7 cellular contexts compared by ENCODE assay signal in genomic region chr2:64328415-64328722, GRCh38.
DNase-seq lines count a peak whose midpoint lies in the region; ATAC-seq and TF ChIP-seq lines count a peak whose summit lies in the region.

No MANE protein-coding gene starts in this region.

- peak overlapping the region; percentile 12; the same call in 1 of the 2 replicates for H3K4me3 ChIP-seq in GM12865 (ENCODE audit: low read depth, low read length)
- H3K4me3 ChIP-seq in OCI-LY3 (ENCODE audit: low read length), result no peak overlapping the region
- H3K4me3 ChIP-seq in right atrium auricular region, result no peak overlapping the region
- no peak overlapping the region for H3K4me3 ChIP-seq in smooth muscle cell

- H3K27me3 ChIP-seq in OCI-LY3 (ENCODE audit: low read depth, low read length) (peaks cover 29% of the 10 kb centered on the region; the same call in 1 of the 2 replicates), right atrium auricular region (no peaks in the 10 kb centered on the region), smooth muscle cell (ENCODE audit: low read depth) (no peaks in the 10 kb centered on the region)

- TF ChIP-seq CTCF in GM12865 (IDR thresholded peaks at IDR 0.05; ENCODE audit: insufficient read depth, low read depth, low read length, missing control alignments), result no peak
- no peak for TF ChIP-seq CTCF in OCI-LY3 (IDR thresholded peaks at IDR 0.05; ENCODE audit: low read depth, low read length)
- TF ChIP-seq CTCF in right atrium auricular region (IDR thresholded peaks at IDR 0.05), result no peak
- TF ChIP-seq CTCF in smooth muscle cell (IDR thresholded peaks at IDR 0.05; ENCODE audit: borderline replicate concordance, insufficient read depth, poor library complexity, severe bottlenecking), result no peak
- TF ChIP-seq CTCF in Calu3 (IDR thresholded peaks at IDR 0.05; ENCODE audit: unreplicated experiment), result no peak

- H3K4me1 Mint-ChIP-seq in Calu3 (ENCODE audit: low read depth, unreplicated experiment), result peaks cover 21% of the 10 kb centered on the region

- intact Hi-C loops in Calu3 (cut with micrococcal nuclease; ENCODE audit: unreplicated experiment), result loop anchor here (5.0 kb wide), 1 partner anchor 186 kb away; the partner anchor contains the start of gene PELI1

- H3K27ac Mint-ChIP-seq in Calu3 (ENCODE audit: unreplicated experiment), result no peak overlapping the region

- no peaks in the 10 kb centered on the region for H3K9me3 ChIP-seq in OCI-LY3 (ENCODE audit: insufficient read depth, low read length)
- H3K9me3 ChIP-seq in right atrium auricular region, result no peaks in the 10 kb centered on the region
- no peaks in the 10 kb centered on the region for H3K9me3 ChIP-seq in smooth muscle cell (replicated peaks; ENCODE audit: low read depth)

- H3K9ac ChIP-seq in OCI-LY3 (ENCODE audit: low read length) (no peak overlapping the region), smooth muscle cell (ENCODE audit: low read depth) (no peak overlapping the region)

- H3K4me1 ChIP-seq in OCI-LY3 (ENCODE audit: low read length) (peaks cover 35% of the 10 kb centered on the region), right atrium auricular region (peaks cover 0 to 27% of the 10 kb centered on the region in 2 donors), smooth muscle cell (ENCODE audit: low read depth) (peaks cover 18% of the 10 kb centered on the region)

- H3K36me3 Mint-ChIP-seq in Calu3 (ENCODE audit: insufficient read depth, unreplicated experiment), result no peaks in the 10 kb centered on the region

- 49% methylated on average over 8 of the region's 8 CpGs for WGBS in smooth muscle cell (ENCODE audit: low lambda C conversion rate)

- H3K36me3 ChIP-seq in OCI-LY3 (replicated peaks; ENCODE audit: low read depth, low read length), result no peaks in the 10 kb centered on the region
- no peaks in the 10 kb centered on the region for H3K36me3 ChIP-seq in right atrium auricular region
- H3K36me3 ChIP-seq in smooth muscle cell (ENCODE audit: low read depth), result no peaks in the 10 kb centered on the region

- H3K79me2 ChIP-seq in OCI-LY3 (ENCODE audit: low read length) (no peaks in the 10 kb centered on the region), smooth muscle cell (ENCODE audit: low read depth) (no peaks in the 10 kb centered on the region)

- H3F3A ChIP-seq in smooth muscle cell (ENCODE audit: low read depth), result no peaks in the 10 kb centered on the region

- no peak overlapping the region for H3K27ac ChIP-seq in OCI-LY3 (ENCODE audit: low read length)
- peak overlapping the region; percentile 54 to 58 for H3K27ac ChIP-seq in right atrium auricular region
- H3K27ac ChIP-seq in smooth muscle cell (ENCODE audit: low read depth), result no peak overlapping the region

- no peak overlapping the region for H3K4me3 Mint-ChIP-seq in Calu3 (ENCODE audit: low read depth, unreplicated experiment)

- H3K27me3 Mint-ChIP-seq in Calu3 (ENCODE audit: unreplicated experiment), result no peaks in the 10 kb centered on the region

- peak overlapping the region; percentile 85; the same call in 1 of the 2 replicates for H3K4me2 ChIP-seq in OCI-LY3 (ENCODE audit: low read length)
- no peak overlapping the region for H3K4me2 ChIP-seq in smooth muscle cell

- ATAC-seq in HG02623 (IDR thresholded peaks at IDR 0.05; ENCODE audit: unreplicated experiment), result no peak

- peak; percentile 66 for DNase-seq in GM12865 (ENCODE audit: low read depth)
- peak; percentile 53 for DNase-seq in right atrium auricular region (ENCODE audit: low spot score)
- no peak for DNase-seq in smooth muscle cell (lab: John Stamatoyannopoulos, UW; ENCODE audit: unreplicated experiment)
- DNase-seq in SIG-M5 (lab: John Stamatoyannopoulos, UW), result no peak
- no peak for DNase-seq in Calu3

- CTCF ChIA-PET in Calu3 (lab: Charles Lee), result interaction anchor here (0.8 to 3.4 kb wide), 7 partner anchors 13 to 279 kb away, joined by 3 to 99 read pairs (median 3); no protein-coding TSS in a partner anchor

- BruUV-seq in Calu3 (replicated peaks; lab: Mats Ljungman, UMichigan), result no TSS peak

- H4K20me1 ChIP-seq in OCI-LY3 (ENCODE audit: insufficient read depth, low read length), result 0 out of 2 replicates have a peak, but pooled peaks cover 3% of the 10 kb centered on the region
- H4K20me1 ChIP-seq in smooth muscle cell (ENCODE audit: low read depth), result no peaks in the 10 kb centered on the region

- H2AFZ ChIP-seq in OCI-LY3 (ENCODE audit: low read depth, low read length) (no peak overlapping the region), smooth muscle cell (ENCODE audit: low read depth) (peak overlapping the region; percentile 42)

- H3K9me3 Mint-ChIP-seq in Calu3 (ENCODE audit: low read depth, unreplicated experiment), result no peaks in the 10 kb centered on the region

Comparison
In these comparisons a context has a peak if more than half of its experiments do, and no peak if none do; other contexts are left out.
1. DNase-seq: peak in GM12865 (single experiment) and right atrium auricular region (single experiment); none in smooth muscle cell (single experiment), SIG-M5 (single experiment) and Calu3 (single experiment).
2. H3K27ac ChIP-seq: peak in right atrium auricular region (2 of 2); none in OCI-LY3 (single experiment) and smooth muscle cell (single experiment).